Comparison of ENCODE assay signal across 3 cellular contexts in genomic region chr11:67998150-67999045, GRCh38.
TF ChIP-seq lines count a peak whose summit lies in the region.

No MANE protein-coding gene starts in this region.

TF ChIP-seq in SK-N-SH, 30 proteins besides CTCF, POLR2A, EP300 and RAD21 (continues in another document):
- TF ChIP-seq MAX (IDR thresholded peaks at IDR 0.05; ENCODE audit: low read depth): no peak
- TF ChIP-seq RFX5 (IDR thresholded peaks at IDR 0.05; ENCODE audit: low read length): no peak
- no peak for TF ChIP-seq RCOR1 (IDR thresholded peaks at IDR 0.05; ENCODE audit: low read length)
- TF ChIP-seq POLR2AphosphoS5 (IDR thresholded peaks at IDR 0.05; ENCODE audit: low read depth, low read length): no peak
- no peak for TF ChIP-seq USF2 (IDR thresholded peaks at IDR 0.05; ENCODE audit: borderline replicate concordance, low read depth, low read length)
- no peak for TF ChIP-seq MXI1 (IDR thresholded peaks at IDR 0.05; ENCODE audit: low read depth, low read length)
- no peak for TF ChIP-seq SIN3A (IDR thresholded peaks at IDR 0.05; ENCODE audit: borderline replicate concordance, low read depth, low read length)
- no peak for TF ChIP-seq ELF1 (IDR thresholded peaks at IDR 0.05)
- TF ChIP-seq JUND (IDR thresholded peaks at IDR 0.05): no peak
- TF ChIP-seq USF1 (IDR thresholded peaks at IDR 0.05; ENCODE audit: borderline replicate concordance, low read depth): no peak
- TF ChIP-seq ZBTB33 (IDR thresholded peaks at IDR 0.05; ENCODE audit: borderline replicate concordance, low read depth): no peak
- no peak for TF ChIP-seq CHD2 (IDR thresholded peaks at IDR 0.05; ENCODE audit: low read length, partially characterized antibody)
- TF ChIP-seq TAF1 (IDR thresholded peaks at IDR 0.05; ENCODE audit: borderline replicate concordance, low read depth, low read length): no peak
- TF ChIP-seq RXRA (IDR thresholded peaks at IDR 0.05; ENCODE audit: borderline replicate concordance, low read depth): no peak
- TF ChIP-seq NFIC (IDR thresholded peaks at IDR 0.05; ENCODE audit: borderline replicate concordance): no peak

TF ChIP-seq in SK-N-SH treated with all-trans-retinoic acid at 6 μM for 48 hours, 23 proteins besides CTCF, POLR2A, EP300 and RAD21:
- no peak for TF ChIP-seq ZFP3 (CRISPR knock-in tag; IDR thresholded peaks at IDR 0.05)
- no peak for TF ChIP-seq CSRNP3 (CRISPR knock-in tag; IDR thresholded peaks at IDR 0.05)
- TF ChIP-seq ZNF565 (CRISPR knock-in tag; conservative IDR thresholded peaks at IDR 0.05; ENCODE audit: low read depth): no peak
- no peak for TF ChIP-seq PPARA (CRISPR knock-in tag; IDR thresholded peaks at IDR 0.05; ENCODE audit: borderline replicate concordance)
- no peak for TF ChIP-seq PATZ1 (CRISPR knock-in tag; IDR thresholded peaks at IDR 0.05; ENCODE audit: borderline replicate concordance)
- TF ChIP-seq ESRRG (CRISPR knock-in tag; IDR thresholded peaks at IDR 0.05): no peak
- TF ChIP-seq ZC3H10 (CRISPR knock-in tag; IDR thresholded peaks at IDR 0.05): no peak
- TF ChIP-seq OSR1 (CRISPR knock-in tag; IDR thresholded peaks at IDR 0.05): no peak
- TF ChIP-seq ISL1 (CRISPR knock-in tag; IDR thresholded peaks at IDR 0.05): no peak
- TF ChIP-seq TCF4 (CRISPR knock-in tag; IDR thresholded peaks at IDR 0.05; ENCODE audit: borderline replicate concordance): no peak

TF ChIP-seq in K562, 482 proteins besides CTCF, POLR2A, EP300 and RAD21:
- TF ChIP-seq ZNF121 (CRISPR knock-in tag; conservative IDR thresholded peaks at IDR 0.05) (peak; percentile 78), EHMT2 (IDR thresholded peaks at IDR 0.05) (no peak)
TF ChIP-seq in K562: peak in this region for 1.
